In the genomic region with DNA sequence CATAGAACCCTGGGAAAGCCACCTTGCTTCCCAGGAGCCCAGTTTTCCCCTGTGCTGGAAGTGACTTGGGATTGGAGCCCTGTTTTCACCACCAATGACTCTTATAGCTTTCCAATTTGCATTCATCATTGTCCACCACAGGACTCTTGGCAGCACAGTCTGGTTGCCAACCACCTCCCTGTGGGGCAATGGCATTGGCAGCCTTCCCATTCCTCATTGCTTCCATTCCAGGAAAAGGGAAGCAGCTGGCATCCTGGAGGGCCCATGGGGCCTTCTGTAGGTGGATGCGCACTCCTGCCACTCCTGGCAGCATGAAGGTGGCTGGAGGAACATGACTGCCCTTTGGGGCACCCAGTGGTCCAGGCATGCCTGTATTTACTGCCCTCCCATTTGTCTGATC, we compare ENCODE assay signal across 10 cellular contexts. TPM values are rescaled to one million over a fixed set of nuclear protein-coding genes. Genes with fewer than 3 reads are reported as not detected.
DNase-seq lines count a peak whose midpoint lies in the region; ATAC-seq and TF ChIP-seq lines count a peak whose summit lies in the region.
"Had no signal": no experiment of that assay in that cellular context is flagged by ENCODE, and none has a peak within 500 bp of the region (broad histone marks: within the 10 kb centered on the region; RNA-seq: fewer than 3 reads in every experiment).

No MANE protein-coding gene starts in this region.

- TF ChIP-seq CTCF in HFFc6 (IDR thresholded peaks at IDR 0.05), result no peak

- peaks cover 26% of the 10 kb centered on the region for H3K27me3 Mint-ChIP-seq in HFFc6 (ENCODE audit: insufficient read depth)
- peaks cover 3 to 14% (median 6%) of the 10 kb centered on the region in 5 donors for H3K27me3 Mint-ChIP-seq in naive thymus-derived CD8-positive, alpha-beta T cell

- POLR2A ChIA-PET in naive thymus-derived CD8-positive, alpha-beta T cell (lab: Charles Lee), result no interaction called here

- intact Hi-C loops in Right ventricle myocardium inferior (cut with DNase I), result loop anchor here (2.0 kb wide), 1 partner anchor 24 kb away; no protein-coding TSS in a partner anchor
- intact Hi-C loops in cardiac septum (cut with DNase I), result no loop called here

- H3K4me1 Mint-ChIP-seq in HFFc6 (ENCODE audit: low read depth), result peaks cover 15% of the 10 kb centered on the region
- no peaks in the 10 kb centered on the region for H3K4me1 Mint-ChIP-seq in naive thymus-derived CD8-positive, alpha-beta T cell

- DNase-seq in Right ventricle myocardium inferior (ENCODE audit: missing footprints), result no peak
- DNase-seq in cardiac septum (ENCODE audit: low spot score), result no peak
- DNase-seq in anterior cingulate cortex (lab: John Stamatoyannopoulos, UW), result peak in 36 of 58 donors; percentile 11 to 66 (median 39)
- DNase-seq in hippocampal formation (lab: John Stamatoyannopoulos, UW), result peak; percentile 25 to 30
- DNase-seq in erythroblast (lab: John Stamatoyannopoulos, UW), result no peak
- DNase-seq in HFFc6, result no peak
- DNase-seq in activated gamma-delta T cell (lab: John Stamatoyannopoulos, UW), result no peak
- no peak for DNase-seq in naive thymus-derived CD8-positive, alpha-beta T cell
- DNase-seq: OCI-M1, stomach had no signal

- peak; percentile 47 for ATAC-seq in Right ventricle myocardium inferior
- no peak for ATAC-seq in naive thymus-derived CD8-positive, alpha-beta T cell

- no peaks in the 10 kb centered on the region for H3K36me3 Mint-ChIP-seq in HFFc6 (ENCODE audit: low read depth)
- no peaks in the 10 kb centered on the region for H3K36me3 Mint-ChIP-seq in naive thymus-derived CD8-positive, alpha-beta T cell

- no peak overlapping the region for H3K4me3 Mint-ChIP-seq in HFFc6
- no peak overlapping the region for H3K4me3 Mint-ChIP-seq in naive thymus-derived CD8-positive, alpha-beta T cell

- H3K9me3 Mint-ChIP-seq in HFFc6, result no peaks in the 10 kb centered on the region
- no peaks in the 10 kb centered on the region for H3K9me3 Mint-ChIP-seq in naive thymus-derived CD8-positive, alpha-beta T cell

- H3K27ac Mint-ChIP-seq in HFFc6, result no peak overlapping the region
- H3K27ac Mint-ChIP-seq in naive thymus-derived CD8-positive, alpha-beta T cell, result no peak overlapping the region

- no peak for TF ChIP-seq POLR2A in erythroblast (IDR thresholded peaks at IDR 0.05; ENCODE audit: low read length)

RNA-seq across cellular contexts. Expression of gene FEM1B, which starts 57.7 kb away (rescaled TPM):
- 48.9 TPM for total RNA-seq in Right ventricle myocardium inferior
- 114 TPM for total RNA-seq in cardiac septum
- 10 to 100 TPM; 30.7 to 38.0 (median 32.7) TPM for total RNA-seq in HFFc6 (2021; fragmentation: NEBNext Ultra II Directional; extraction: Animal tissue kit (Norgen Biotek cat#: 25700))
- 10 to 100 TPM; 61.1 to 66.5 TPM for total RNA-seq in naive thymus-derived CD8-positive, alpha-beta T cell
- polyA plus RNA-seq in naive thymus-derived CD8-positive, alpha-beta T cell, result 10 to 100 TPM; 13.4 to 15.7 (median 14.6) TPM

Comparison
In these comparisons a context has a peak if more than half of its experiments do, and no peak if none do; other contexts are left out.
1. DNase-seq: peak in anterior cingulate cortex (36 of 58) and hippocampal formation (2 of 2); none in Right ventricle myocardium inferior (single experiment), cardiac septum (single experiment), erythroblast (0 of 2), HFFc6 (single experiment), activated gamma-delta T cell (single experiment) and naive thymus-derived CD8-positive, alpha-beta T cell (0 of 10).